ENCODE assay signal across 28 cellular contexts in genomic region chrX:9533611-9534010, GRCh38.
DNase-seq lines count a peak whose midpoint lies in the region; ATAC-seq and TF ChIP-seq lines count a peak whose summit lies in the region.
"Had no signal": no experiment of that assay in that cellular context is flagged by ENCODE, and none has a peak within 500 bp of the region (broad histone marks: within the 10 kb centered on the region; RNA-seq: fewer than 3 reads in every experiment).

No MANE protein-coding gene starts in this region.

- H3K9ac ChIP-seq in mesenchymal stem cell (ENCODE audit: low read length), result no peak overlapping the region

- no peak overlapping the region for H2BK120ac ChIP-seq in mesenchymal stem cell (ENCODE audit: low read depth, low read length)

- intact Hi-C loops in right cardiac atrium (cut with DNase I), result no loop called here

- H3K9me3 ChIP-seq in cardiac muscle cell (ENCODE audit: low read depth) (no peaks in the 10 kb centered on the region), right cardiac atrium (ENCODE audit: control insufficient read depth, low read length) (no peaks in the 10 kb centered on the region), mesenchymal stem cell (ENCODE audit: control insufficient read depth, low read length) (no peaks in the 10 kb centered on the region), T-helper 17 cell (ENCODE audit: control insufficient read depth, low read length, poor library complexity, severe bottlenecking) (no peaks in the 10 kb centered on the region)
- H3K9me3 ChIP-seq: A549, body of pancreas, gastrocnemius medialis, left lung, ovary, stomach, thyroid gland had no signal

- H3K27me3 Mint-ChIP-seq in T-helper 17 cell, result no peaks in the 10 kb centered on the region
- H3K27me3 Mint-ChIP-seq: activated CD8-positive, alpha-beta memory T cell treated with anti-CD3 and anti-CD28 coated beads, Interleukin-2, amount 10 ng/mL, durations not matched to agents 7 days and 5 days; naive B cell had no signal

- peak overlapping the region; percentile 0 for H3K27ac ChIP-seq in cardiac muscle cell
- no peak overlapping the region for H3K27ac ChIP-seq in right cardiac atrium (ENCODE audit: low read length)
- no peak overlapping the region for H3K27ac ChIP-seq in mesenchymal stem cell (ENCODE audit: low read length, poor library complexity, severe bottlenecking)
- H3K27ac ChIP-seq: A549, body of pancreas, gastrocnemius medialis, left lung, ovary, SK-N-MC, stomach, thyroid gland had no signal

- no peak overlapping the region for H2BK15ac ChIP-seq in mesenchymal stem cell (ENCODE audit: low read depth, poor library complexity, severe bottlenecking)

- no peak overlapping the region for H3K27ac Mint-ChIP-seq in T-helper 17 cell
- H3K27ac Mint-ChIP-seq: activated CD8-positive, alpha-beta memory T cell treated with anti-CD3 and anti-CD28 coated beads, Interleukin-2, amount 10 ng/mL, durations not matched to agents 7 days and 5 days had no signal

- no peak overlapping the region for H3K4me3 Mint-ChIP-seq in T-helper 17 cell
- H3K4me3 Mint-ChIP-seq: activated CD8-positive, alpha-beta memory T cell treated with anti-CD3 and anti-CD28 coated beads, Interleukin-2, amount 10 ng/mL, durations not matched to agents 7 days and 5 days had no signal

- H3K36me3 ChIP-seq in cardiac muscle cell (no peaks in the 10 kb centered on the region), mesenchymal stem cell (ENCODE audit: control insufficient read depth in 1 of 2, insufficient read depth in 2 of 2, low read depth in 1 of 2, low read length in 2 of 2) (peaks cover 0 to 4% of the 10 kb centered on the region in 2 experiments)
- H3K36me3 ChIP-seq: gastrocnemius medialis, left lung, ovary, stomach, thyroid gland had no signal

- no peak overlapping the region for H3K4me3 ChIP-seq in cardiac muscle cell
- H3K4me3 ChIP-seq in right cardiac atrium (ENCODE audit: low read length), result no peak overlapping the region
- H3K4me3 ChIP-seq in mesenchymal stem cell (ENCODE audit: insufficient read depth in 1 of 2, low read depth in 1 of 2, low read length in 2 of 2), result no peak overlapping the region
- H3K4me3 ChIP-seq: A549, body of pancreas, gastrocnemius medialis, left lung, ovary, SK-N-MC, stomach, thyroid gland had no signal

- DNase-seq in cardiac muscle cell (ENCODE audit: low read depth in 1 of 2, low spot score in 1 of 2), result no peak
- DNase-seq in right cardiac atrium, result no peak
- peak; percentile 9 for DNase-seq in SKM-1 (lab: John Stamatoyannopoulos, UW; ENCODE audit: unreplicated experiment)
- no peak for DNase-seq in mesenchymal stem cell
- no peak for DNase-seq in stimulated activated naive CD4-positive, alpha-beta T cell treated with Interleukin-2 at 50 U/mL for 16 hours (lab: John Stamatoyannopoulos, UW)
- no peak for DNase-seq in T-helper 17 cell
- DNase-seq: activated CD8-positive, alpha-beta memory T cell treated with anti-CD3 and anti-CD28 coated beads, Interleukin-2, amount 10 ng/mL, durations not matched to agents 7 days and 5 days; activated naive CD4-positive, alpha-beta T cell; activated T-cell treated with anti-CD3 and anti-CD28 coated beads, Interleukin-2, amount 50 U/mL, for 48 hours; AML-193; body of pancreas; DMS53; gastrocnemius medialis; H7; left lung; naive B cell; NCI-H1417; NCI-H2029 treated with DMSO at 0.1 percent for 48 hours; NCI-H345; OCI-M1; ovary; small intestine; stomach; thyroid gland had no signal

- peaks cover 17% of the 10 kb centered on the region for H3K4me1 Mint-ChIP-seq in T-helper 17 cell

- H4K91ac ChIP-seq in mesenchymal stem cell (ENCODE audit: low read length), result peak overlapping the region; percentile 68

- peak overlapping the region; percentile 33 to 48 for H3K18ac ChIP-seq in mesenchymal stem cell (ENCODE audit: low read depth in 1 of 2, low read length in 2 of 2)

- ATAC-seq in right cardiac atrium (no peak), T-helper 17 cell (no peak), HG02763 (IDR thresholded peaks at IDR 0.05; ENCODE audit: unreplicated experiment) (no peak), HG02678 (IDR thresholded peaks at IDR 0.05; ENCODE audit: unreplicated experiment) (no peak)
- ATAC-seq: A549; activated CD8-positive, alpha-beta memory T cell treated with anti-CD3 and anti-CD28 coated beads, Interleukin-2, amount 10 ng/mL, durations not matched to agents 7 days and 5 days; body of pancreas; gastrocnemius medialis; left lung had no signal

- no peak overlapping the region for H2BK5ac ChIP-seq in mesenchymal stem cell (ENCODE audit: low read depth, low read length, poor library complexity, severe bottlenecking)

- peak overlapping the region in 1 of 2 experiments; percentile 32 for H3K14ac ChIP-seq in mesenchymal stem cell (ENCODE audit: low read length in 2 of 2)

- H3K79me1 ChIP-seq in mesenchymal stem cell (replicated peaks; ENCODE audit: low read length, poor library complexity, severe bottlenecking), result peaks cover 6% of the 10 kb centered on the region

- H3K23ac ChIP-seq in mesenchymal stem cell (ENCODE audit: low read length in 2 of 2), result no peak overlapping the region

- H2AFZ ChIP-seq in mesenchymal stem cell (ENCODE audit: low read depth, low read length), result no peak overlapping the region

- H2AK5ac ChIP-seq in mesenchymal stem cell (ENCODE audit: low read length, severe bottlenecking), result peak overlapping the region; percentile 89

- H3K4me2 ChIP-seq in mesenchymal stem cell (ENCODE audit: low read length, poor library complexity, severe bottlenecking), result no peak overlapping the region
- H3K4me2 ChIP-seq: A549 had no signal

- peak overlapping the region in 1 of 2 experiments; percentile 72 for H2BK12ac ChIP-seq in mesenchymal stem cell (ENCODE audit: low read length in 2 of 2)

- peaks cover 3% of the 10 kb centered on the region for H3K36me3 Mint-ChIP-seq in T-helper 17 cell (ENCODE audit: low read depth)

- H3K4ac ChIP-seq in mesenchymal stem cell (ENCODE audit: low read depth in 1 of 2, low read length in 2 of 2), result peak overlapping the region in 1 of 2 experiments; percentile 41

- 91% methylated on average over 8 of the region's 8 CpGs for WGBS in right cardiac atrium
- 89% methylated on average over 7 of the region's 8 CpGs for WGBS in mesenchymal stem cell

- peak overlapping the region; percentile 15 for H4K8ac ChIP-seq in mesenchymal stem cell (ENCODE audit: low read length)

- H3K27me3 ChIP-seq in cardiac muscle cell, result no peaks in the 10 kb centered on the region
- H3K27me3 ChIP-seq in right cardiac atrium (ENCODE audit: control insufficient read depth, insufficient read depth), result no peaks in the 10 kb centered on the region
- no peaks in the 10 kb centered on the region for H3K27me3 ChIP-seq in mesenchymal stem cell (ENCODE audit: control insufficient read depth in 1 of 2, insufficient read depth in 1 of 2, low read length in 2 of 2)
- H3K27me3 ChIP-seq: body of pancreas, gastrocnemius medialis, left lung, ovary, stomach, thyroid gland had no signal

- peaks cover 25% of the 10 kb centered on the region for H3K4me1 ChIP-seq in cardiac muscle cell (ENCODE audit: low read depth)
- H3K4me1 ChIP-seq in right cardiac atrium (ENCODE audit: control insufficient read depth, insufficient read depth, low read length), result peaks cover 9% of the 10 kb centered on the region
- peaks cover 10% of the 10 kb centered on the region for H3K4me1 ChIP-seq in mesenchymal stem cell (ENCODE audit: control insufficient read depth, insufficient read depth, low read depth, low read length)

- no peak for TF ChIP-seq CTCF in cardiac muscle cell (IDR thresholded peaks at IDR 0.05; ENCODE audit: low read depth, low read length)
